10 cellular contexts compared by ENCODE assay signal in the genomic region with DNA sequence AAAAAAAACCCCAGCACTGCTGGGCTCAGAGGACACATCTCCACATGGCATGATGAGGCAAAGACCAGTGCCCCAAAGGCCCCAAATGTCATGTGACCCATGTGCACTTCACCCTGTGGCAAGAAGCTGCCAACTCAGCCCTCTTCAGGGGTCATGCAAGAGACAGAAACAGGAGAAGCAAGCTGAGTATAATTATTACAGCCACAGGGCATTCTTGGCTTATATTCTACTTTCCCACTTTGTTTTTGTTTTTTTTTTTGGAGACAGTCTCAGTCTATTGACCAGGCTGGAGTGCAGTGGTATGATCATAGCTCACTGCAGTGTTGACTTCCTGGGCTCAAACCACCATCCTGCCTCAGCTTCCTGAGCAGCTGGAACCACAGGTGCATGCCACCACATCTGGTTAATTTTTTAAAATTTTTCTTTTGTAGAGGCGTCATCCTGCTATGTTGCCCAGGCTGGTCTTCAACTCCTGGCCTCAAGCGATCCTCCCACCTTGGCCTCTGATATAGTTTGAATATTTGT. TPM values are rescaled to one million over a fixed set of nuclear protein-coding genes. Genes with fewer than 3 reads are reported as not detected.
DNase-seq lines count a peak whose midpoint lies in the region; ATAC-seq and TF ChIP-seq lines count a peak whose summit lies in the region.
"Had no signal": no experiment of that assay in that cellular context is flagged by ENCODE, and none has a peak within 500 bp of the region (broad histone marks: within the 10 kb centered on the region; RNA-seq: fewer than 3 reads in every experiment).

No MANE protein-coding gene starts in this region.

- ATAC-seq in HG03196 (IDR thresholded peaks at IDR 0.05; ENCODE audit: unreplicated experiment) = peak; percentile 40

- DNase-seq in NK-92 treated with Interleukin-12 subunit alpha and Interleukin-12 subunit beta, amount 100 ng/mL, for 24 hours (lab: John Stamatoyannopoulos, UW) = peak; percentile 12
- DNase-seq in NK-92 (lab: John Stamatoyannopoulos, UW; ENCODE audit: unreplicated experiment) (no peak), osteocyte (ENCODE audit: extremely low spot score, unreplicated experiment) (no peak), GM19238 (ENCODE audit: insufficient read length, low spot score) (no peak), islet precursor cell (no peak), HuH-7.5 (ENCODE audit: low spot score) (no peak)
- DNase-seq in activated effector memory CD4-positive, alpha-beta T cell treated with anti-CD3 and anti-CD28 coated beads, Interleukin-2, amount 50 U/mL, for 16 hours = peak; percentile 66
- DNase-seq: NCI-H1105 treated with DMSO at 0.1 percent for 48 hours, pancreas had no signal

- H3K9me3 Mint-ChIP-seq in osteocyte (ENCODE audit: unreplicated experiment) = peaks cover 4% of the 10 kb centered on the region

- peaks cover 58% of the 10 kb centered on the region for H3K4me1 Mint-ChIP-seq in osteocyte (ENCODE audit: unreplicated experiment)

- no peak overlapping the region for H3K4me3 Mint-ChIP-seq in osteocyte (ENCODE audit: unreplicated experiment)

- H3K27me3 Mint-ChIP-seq in osteocyte (ENCODE audit: unreplicated experiment) = no peaks in the 10 kb centered on the region

- TF ChIP-seq CTCF in osteocyte (IDR thresholded peaks at IDR 0.05) = no peak

- peaks cover 3% of the 10 kb centered on the region for H3K36me3 Mint-ChIP-seq in osteocyte (ENCODE audit: unreplicated experiment)

- peak overlapping the region; percentile 80 for H3K27ac Mint-ChIP-seq in osteocyte (ENCODE audit: unreplicated experiment)

RNA-seq across cellular contexts. Expression of gene LITAF, which starts 32.7 kb away (rescaled TPM):
- 179 and 189 TPM in 2 replicates for total RNA-seq in osteocyte

RNA-seq across cellular contexts. Expression of gene SNN, which starts 48.9 kb away (rescaled TPM):
- 23.4 and 24.0 TPM in 2 replicates for total RNA-seq in osteocyte

Comparison
In these comparisons a context has a peak if more than half of its experiments do, and no peak if none do; other contexts are left out.
1. DNase-seq: peak in NK-92 treated with Interleukin-12 subunit alpha and Interleukin-12 subunit beta, amount 100 ng/mL, for 24 hours (single experiment) and activated effector memory CD4-positive, alpha-beta T cell treated with anti-CD3 and anti-CD28 coated beads, Interleukin-2, amount 50 U/mL, for 16 hours (single experiment); none in NK-92 (single experiment), osteocyte (single experiment), GM19238 (single experiment), islet precursor cell (single experiment) and HuH-7.5 (single experiment).